Comparison of ENCODE assay signal across 1 cellular context in genomic region chr12:10130042-10130441, GRCh38.
A peak's percentile ranks its signal among the peaks of the same experiment; 100 is the strongest.
TF ChIP-seq lines count a peak whose summit lies in the region.

Gene CLEC7A (minus strand): TSS chr12:10130199. CDS start chr12:10130082, 117 bp downstream.

TF ChIP-seq in H1, 55 proteins besides CTCF, POLR2A, EP300 and RAD21 (continued from another document):
- no peak for TF ChIP-seq KDM4A (IDR thresholded peaks at IDR 0.05; ENCODE audit: low read depth, low read length, severe bottlenecking)
- no peak for TF ChIP-seq PHF8 (conservative IDR thresholded peaks at IDR 0.05; ENCODE audit: low read depth, low read length)
- no peak for TF ChIP-seq E2F6 (IDR thresholded peaks at IDR 0.05)
- TF ChIP-seq MAFK (IDR thresholded peaks at IDR 0.05; ENCODE audit: low read depth, low read length) = peak; percentile 66
- no peak for TF ChIP-seq GTF2F1 (IDR thresholded peaks at IDR 0.05; ENCODE audit: borderline replicate concordance, low read depth, low read length)
- TF ChIP-seq SIRT6 (IDR thresholded peaks at IDR 0.05; ENCODE audit: low read length) = no peak
- TF ChIP-seq CREB1 (IDR thresholded peaks at IDR 0.05) = no peak
